In the genomic region with DNA sequence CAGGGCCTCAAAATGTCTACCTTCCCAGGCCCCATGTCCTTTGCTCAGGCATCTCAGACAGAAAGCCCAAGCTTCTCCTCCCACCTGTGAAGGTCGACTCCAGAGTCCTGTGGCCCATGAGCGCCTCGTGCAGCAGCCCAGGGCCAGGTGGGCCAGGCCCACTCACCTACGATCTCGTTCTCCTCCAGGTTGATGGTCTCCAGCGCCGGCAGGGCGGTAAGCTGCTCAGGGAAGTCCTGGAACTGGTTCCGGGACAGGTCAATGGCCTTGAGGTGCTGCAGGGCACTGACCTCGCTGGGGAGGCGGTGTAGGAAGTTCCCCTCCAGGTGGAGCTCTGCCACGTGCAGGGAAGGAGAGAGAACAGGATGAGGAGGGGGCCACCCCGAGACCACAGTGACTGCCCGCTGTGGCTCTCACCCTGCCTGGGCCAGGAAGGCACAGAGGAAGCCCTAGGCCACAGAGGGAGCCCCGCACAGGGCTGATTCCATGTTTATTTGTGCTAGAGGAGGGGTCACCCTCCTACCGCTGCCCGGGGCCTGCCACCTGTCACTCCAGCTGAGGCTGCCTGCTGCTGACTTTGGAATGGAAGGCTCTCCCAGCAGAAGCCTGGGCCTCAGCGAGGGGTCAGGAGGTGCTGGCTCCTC, we compare ENCODE assay signal across 1 cellular context.
TF ChIP-seq lines count a peak whose summit lies in the region.

No MANE protein-coding gene starts in this region.

TF ChIP-seq in HepG2, 621 proteins besides CTCF, POLR2A, EP300 and RAD21 (continued from another document and continues in another):
- TF ChIP-seq, protein P1, sequence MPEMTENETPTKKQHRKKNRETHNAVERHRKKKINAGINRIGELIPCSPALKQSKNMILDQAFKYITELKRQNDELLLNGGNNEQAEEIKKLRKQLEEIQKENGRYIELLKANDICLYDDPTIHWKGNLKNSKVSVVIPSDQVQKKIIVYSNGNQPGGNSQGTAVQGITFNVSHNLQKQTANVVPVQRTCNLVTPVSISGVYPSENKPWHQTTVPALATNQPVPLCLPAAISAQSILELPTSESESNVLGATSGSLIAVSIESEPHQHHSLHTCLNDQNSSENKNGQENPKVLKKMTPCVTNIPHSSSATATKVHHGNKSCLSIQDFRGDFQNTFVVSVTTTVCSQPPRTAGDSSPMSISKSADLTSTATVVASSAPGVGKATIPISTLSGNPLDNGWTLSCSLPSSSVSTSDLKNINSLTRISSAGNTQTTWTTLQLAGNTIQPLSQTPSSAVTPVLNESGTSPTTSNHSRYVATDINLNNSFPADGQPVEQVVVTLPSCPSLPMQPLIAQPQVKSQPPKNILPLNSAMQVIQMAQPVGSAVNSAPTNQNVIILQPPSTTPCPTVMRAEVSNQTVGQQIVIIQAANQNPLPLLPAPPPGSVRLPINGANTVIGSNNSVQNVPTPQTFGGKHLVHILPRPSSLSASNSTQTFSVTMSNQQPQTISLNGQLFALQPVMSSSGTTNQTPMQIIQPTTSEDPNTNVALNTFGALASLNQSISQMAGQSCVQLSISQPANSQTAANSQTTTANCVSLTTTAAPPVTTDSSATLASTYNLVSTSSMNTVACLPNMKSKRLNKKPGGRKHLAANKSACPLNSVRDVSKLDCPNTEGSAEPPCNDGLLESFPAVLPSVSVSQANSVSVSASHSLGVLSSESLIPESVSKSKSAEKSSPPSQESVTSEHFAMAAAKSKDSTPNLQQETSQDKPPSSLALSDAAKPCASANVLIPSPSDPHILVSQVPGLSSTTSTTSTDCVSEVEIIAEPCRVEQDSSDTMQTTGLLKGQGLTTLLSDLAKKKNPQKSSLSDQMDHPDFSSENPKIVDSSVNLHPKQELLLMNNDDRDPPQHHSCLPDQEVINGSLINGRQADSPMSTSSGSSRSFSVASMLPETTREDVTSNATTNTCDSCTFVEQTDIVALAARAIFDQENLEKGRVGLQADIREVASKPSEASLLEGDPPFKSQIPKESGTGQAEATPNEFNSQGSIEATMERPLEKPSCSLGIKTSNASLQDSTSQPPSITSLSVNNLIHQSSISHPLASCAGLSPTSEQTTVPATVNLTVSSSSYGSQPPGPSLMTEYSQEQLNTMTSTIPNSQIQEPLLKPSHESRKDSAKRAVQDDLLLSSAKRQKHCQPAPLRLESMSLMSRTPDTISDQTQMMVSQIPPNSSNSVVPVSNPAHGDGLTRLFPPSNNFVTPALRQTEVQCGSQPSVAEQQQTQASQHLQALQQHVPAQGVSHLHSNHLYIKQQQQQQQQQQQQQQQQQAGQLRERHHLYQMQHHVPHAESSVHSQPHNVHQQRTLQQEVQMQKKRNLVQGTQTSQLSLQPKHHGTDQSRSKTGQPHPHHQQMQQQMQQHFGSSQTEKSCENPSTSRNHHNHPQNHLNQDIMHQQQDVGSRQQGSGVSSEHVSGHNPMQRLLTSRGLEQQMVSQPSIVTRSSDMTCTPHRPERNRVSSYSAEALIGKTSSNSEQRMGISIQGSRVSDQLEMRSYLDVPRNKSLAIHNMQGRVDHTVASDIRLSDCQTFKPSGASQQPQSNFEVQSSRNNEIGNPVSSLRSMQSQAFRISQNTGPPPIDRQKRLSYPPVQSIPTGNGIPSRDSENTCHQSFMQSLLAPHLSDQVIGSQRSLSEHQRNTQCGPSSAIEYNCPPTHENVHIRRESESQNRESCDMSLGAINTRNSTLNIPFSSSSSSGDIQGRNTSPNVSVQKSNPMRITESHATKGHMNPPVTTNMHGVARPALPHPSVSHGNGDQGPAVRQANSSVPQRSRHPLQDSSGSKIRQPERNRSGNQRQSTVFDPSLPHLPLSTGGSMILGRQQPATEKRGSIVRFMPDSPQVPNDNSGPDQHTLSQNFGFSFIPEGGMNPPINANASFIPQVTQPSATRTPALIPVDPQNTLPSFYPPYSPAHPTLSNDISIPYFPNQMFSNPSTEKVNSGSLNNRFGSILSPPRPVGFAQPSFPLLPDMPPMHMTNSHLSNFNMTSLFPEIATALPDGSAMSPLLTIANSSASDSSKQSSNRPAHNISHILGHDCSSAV (CRISPR knock-in tag; IDR thresholded peaks at IDR 0.05; ENCODE audit: borderline replicate concordance), result no peak
- TF ChIP-seq ZNF382 (CRISPR knock-in tag; IDR thresholded peaks at IDR 0.05; ENCODE audit: borderline replicate concordance), result no peak
- no peak for TF ChIP-seq ZFP36 (IDR thresholded peaks at IDR 0.05; ENCODE audit: borderline replicate concordance, low read depth, low read length, partially characterized antibody)
- peak; percentile 88; the same call in 1 of the 2 replicates for TF ChIP-seq ZNF224 (CRISPR knock-in tag; IDR thresholded peaks at IDR 0.05)
- TF ChIP-seq, protein P2, sequence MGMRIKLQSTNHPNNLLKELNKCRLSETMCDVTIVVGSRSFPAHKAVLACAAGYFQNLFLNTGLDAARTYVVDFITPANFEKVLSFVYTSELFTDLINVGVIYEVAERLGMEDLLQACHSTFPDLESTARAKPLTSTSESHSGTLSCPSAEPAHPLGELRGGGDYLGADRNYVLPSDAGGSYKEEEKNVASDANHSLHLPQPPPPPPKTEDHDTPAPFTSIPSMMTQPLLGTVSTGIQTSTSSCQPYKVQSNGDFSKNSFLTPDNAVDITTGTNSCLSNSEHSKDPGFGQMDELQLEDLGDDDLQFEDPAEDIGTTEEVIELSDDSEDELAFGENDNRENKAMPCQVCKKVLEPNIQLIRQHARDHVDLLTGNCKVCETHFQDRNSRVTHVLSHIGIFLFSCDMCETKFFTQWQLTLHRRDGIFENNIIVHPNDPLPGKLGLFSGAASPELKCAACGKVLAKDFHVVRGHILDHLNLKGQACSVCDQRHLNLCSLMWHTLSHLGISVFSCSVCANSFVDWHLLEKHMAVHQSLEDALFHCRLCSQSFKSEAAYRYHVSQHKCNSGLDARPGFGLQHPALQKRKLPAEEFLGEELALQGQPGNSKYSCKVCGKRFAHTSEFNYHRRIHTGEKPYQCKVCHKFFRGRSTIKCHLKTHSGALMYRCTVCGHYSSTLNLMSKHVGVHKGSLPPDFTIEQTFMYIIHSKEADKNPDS (CRISPR knock-in tag; IDR thresholded peaks at IDR 0.05), result peak; percentile 91
- TF ChIP-seq, protein P3, sequence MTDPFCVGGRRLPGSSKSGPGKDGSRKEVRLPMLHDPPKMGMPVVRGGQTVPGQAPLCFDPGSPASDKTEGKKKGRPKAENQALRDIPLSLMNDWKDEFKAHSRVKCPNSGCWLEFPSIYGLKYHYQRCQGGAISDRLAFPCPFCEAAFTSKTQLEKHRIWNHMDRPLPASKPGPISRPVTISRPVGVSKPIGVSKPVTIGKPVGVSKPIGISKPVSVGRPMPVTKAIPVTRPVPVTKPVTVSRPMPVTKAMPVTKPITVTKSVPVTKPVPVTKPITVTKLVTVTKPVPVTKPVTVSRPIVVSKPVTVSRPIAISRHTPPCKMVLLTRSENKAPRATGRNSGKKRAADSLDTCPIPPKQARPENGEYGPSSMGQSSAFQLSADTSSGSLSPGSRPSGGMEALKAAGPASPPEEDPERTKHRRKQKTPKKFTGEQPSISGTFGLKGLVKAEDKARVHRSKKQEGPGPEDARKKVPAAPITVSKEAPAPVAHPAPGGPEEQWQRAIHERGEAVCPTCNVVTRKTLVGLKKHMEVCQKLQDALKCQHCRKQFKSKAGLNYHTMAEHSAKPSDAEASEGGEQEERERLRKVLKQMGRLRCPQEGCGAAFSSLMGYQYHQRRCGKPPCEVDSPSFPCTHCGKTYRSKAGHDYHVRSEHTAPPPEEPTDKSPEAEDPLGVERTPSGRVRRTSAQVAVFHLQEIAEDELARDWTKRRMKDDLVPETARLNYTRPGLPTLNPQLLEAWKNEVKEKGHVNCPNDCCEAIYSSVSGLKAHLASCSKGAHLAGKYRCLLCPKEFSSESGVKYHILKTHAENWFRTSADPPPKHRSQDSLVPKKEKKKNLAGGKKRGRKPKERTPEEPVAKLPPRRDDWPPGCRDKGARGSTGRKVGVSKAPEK (CRISPR knock-in tag; IDR thresholded peaks at IDR 0.05; ENCODE audit: borderline replicate concordance), result no peak
- TF ChIP-seq ZNF441 (CRISPR knock-in tag; IDR thresholded peaks at IDR 0.05; ENCODE audit: borderline replicate concordance), result peak; percentile 85
- TF ChIP-seq LCORL (IDR thresholded peaks at IDR 0.05), result no peak
- TF ChIP-seq LCORL (CRISPR knock-in tag; IDR thresholded peaks at IDR 0.05), result peak; percentile 87
- TF ChIP-seq, protein P4, sequence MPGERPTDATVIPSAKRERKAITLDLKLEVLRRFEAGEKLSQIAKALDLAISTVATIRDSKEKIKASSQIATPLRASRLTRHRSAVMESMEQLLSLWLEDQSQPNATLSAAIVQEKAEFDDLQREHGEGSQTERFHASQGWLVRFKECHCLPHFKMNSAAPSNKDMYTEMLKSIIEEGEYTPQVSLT (CRISPR knock-in tag; IDR thresholded peaks at IDR 0.05; ENCODE audit: borderline replicate concordance, low read depth), result no peak
- no peak for TF ChIP-seq NKX3-1 (CRISPR knock-in tag; IDR thresholded peaks at IDR 0.05)
- TF ChIP-seq, protein P5, sequence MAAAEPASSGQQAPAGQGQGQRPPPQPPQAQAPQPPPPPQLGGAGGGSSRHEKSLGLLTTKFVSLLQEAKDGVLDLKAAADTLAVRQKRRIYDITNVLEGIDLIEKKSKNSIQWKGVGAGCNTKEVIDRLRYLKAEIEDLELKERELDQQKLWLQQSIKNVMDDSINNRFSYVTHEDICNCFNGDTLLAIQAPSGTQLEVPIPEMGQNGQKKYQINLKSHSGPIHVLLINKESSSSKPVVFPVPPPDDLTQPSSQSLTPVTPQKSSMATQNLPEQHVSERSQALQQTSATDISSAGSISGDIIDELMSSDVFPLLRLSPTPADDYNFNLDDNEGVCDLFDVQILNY (CRISPR knock-in tag; conservative IDR thresholded peaks at IDR 0.05), result 0 out of 2 replicates have a peak, but pooled peaks have one; percentile 20
- TF ChIP-seq, protein P6, sequence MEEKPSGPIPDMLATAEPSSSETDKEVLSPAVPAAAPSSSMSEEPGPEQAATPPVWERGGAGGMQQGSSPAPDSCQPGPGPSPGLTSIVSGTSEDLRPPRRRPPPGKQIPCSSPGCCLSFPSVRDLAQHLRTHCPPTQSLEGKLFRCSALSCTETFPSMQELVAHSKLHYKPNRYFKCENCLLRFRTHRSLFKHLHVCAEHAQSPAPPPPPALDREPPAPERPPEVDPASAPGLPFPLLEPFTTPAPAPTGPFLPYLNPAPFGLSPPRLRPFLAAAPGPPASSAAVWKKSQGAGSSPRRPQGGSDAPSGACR (CRISPR knock-in tag; IDR thresholded peaks at IDR 0.05), result peak; percentile 99
- TF ChIP-seq, protein P7, sequence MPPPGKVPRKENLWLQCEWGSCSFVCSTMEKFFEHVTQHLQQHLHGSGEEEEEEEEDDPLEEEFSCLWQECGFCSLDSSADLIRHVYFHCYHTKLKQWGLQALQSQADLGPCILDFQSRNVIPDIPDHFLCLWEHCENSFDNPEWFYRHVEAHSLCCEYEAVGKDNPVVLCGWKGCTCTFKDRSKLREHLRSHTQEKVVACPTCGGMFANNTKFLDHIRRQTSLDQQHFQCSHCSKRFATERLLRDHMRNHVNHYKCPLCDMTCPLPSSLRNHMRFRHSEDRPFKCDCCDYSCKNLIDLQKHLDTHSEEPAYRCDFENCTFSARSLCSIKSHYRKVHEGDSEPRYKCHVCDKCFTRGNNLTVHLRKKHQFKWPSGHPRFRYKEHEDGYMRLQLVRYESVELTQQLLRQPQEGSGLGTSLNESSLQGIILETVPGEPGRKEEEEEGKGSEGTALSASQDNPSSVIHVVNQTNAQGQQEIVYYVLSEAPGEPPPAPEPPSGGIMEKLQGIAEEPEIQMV (CRISPR knock-in tag; IDR thresholded peaks at IDR 0.05; ENCODE audit: low read depth), result peak; percentile 50
- no peak for TF ChIP-seq ZNF569 (CRISPR knock-in tag; IDR thresholded peaks at IDR 0.05; ENCODE audit: borderline replicate concordance)
- TF ChIP-seq, protein P8, sequence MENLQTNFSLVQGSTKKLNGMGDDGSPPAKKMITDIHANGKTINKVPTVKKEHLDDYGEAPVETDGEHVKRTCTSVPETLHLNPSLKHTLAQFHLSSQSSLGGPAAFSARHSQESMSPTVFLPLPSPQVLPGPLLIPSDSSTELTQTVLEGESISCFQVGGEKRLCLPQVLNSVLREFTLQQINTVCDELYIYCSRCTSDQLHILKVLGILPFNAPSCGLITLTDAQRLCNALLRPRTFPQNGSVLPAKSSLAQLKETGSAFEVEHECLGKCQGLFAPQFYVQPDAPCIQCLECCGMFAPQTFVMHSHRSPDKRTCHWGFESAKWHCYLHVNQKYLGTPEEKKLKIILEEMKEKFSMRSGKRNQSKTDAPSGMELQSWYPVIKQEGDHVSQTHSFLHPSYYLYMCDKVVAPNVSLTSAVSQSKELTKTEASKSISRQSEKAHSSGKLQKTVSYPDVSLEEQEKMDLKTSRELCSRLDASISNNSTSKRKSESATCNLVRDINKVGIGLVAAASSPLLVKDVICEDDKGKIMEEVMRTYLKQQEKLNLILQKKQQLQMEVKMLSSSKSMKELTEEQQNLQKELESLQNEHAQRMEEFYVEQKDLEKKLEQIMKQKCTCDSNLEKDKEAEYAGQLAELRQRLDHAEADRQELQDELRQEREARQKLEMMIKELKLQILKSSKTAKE (CRISPR knock-in tag; IDR thresholded peaks at IDR 0.05; ENCODE audit: borderline replicate concordance), result no peak
- TF ChIP-seq, protein P9, sequence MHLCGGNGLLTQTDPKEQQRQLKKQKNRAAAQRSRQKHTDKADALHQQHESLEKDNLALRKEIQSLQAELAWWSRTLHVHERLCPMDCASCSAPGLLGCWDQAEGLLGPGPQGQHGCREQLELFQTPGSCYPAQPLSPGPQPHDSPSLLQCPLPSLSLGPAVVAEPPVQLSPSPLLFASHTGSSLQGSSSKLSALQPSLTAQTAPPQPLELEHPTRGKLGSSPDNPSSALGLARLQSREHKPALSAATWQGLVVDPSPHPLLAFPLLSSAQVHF (CRISPR knock-in tag; IDR thresholded peaks at IDR 0.05), result no peak
- no peak for TF ChIP-seq ZNF143 (CRISPR knock-in tag; IDR thresholded peaks at IDR 0.05)
- TF ChIP-seq RNF2 (conservative IDR thresholded peaks at IDR 0.05; ENCODE audit: low read depth), result 0 out of 2 replicates have a peak, but pooled peaks have one; percentile 57
- peak; percentile 100 for TF ChIP-seq RXRA (CRISPR knock-in tag; IDR thresholded peaks at IDR 0.05)
- TF ChIP-seq, protein P10, sequence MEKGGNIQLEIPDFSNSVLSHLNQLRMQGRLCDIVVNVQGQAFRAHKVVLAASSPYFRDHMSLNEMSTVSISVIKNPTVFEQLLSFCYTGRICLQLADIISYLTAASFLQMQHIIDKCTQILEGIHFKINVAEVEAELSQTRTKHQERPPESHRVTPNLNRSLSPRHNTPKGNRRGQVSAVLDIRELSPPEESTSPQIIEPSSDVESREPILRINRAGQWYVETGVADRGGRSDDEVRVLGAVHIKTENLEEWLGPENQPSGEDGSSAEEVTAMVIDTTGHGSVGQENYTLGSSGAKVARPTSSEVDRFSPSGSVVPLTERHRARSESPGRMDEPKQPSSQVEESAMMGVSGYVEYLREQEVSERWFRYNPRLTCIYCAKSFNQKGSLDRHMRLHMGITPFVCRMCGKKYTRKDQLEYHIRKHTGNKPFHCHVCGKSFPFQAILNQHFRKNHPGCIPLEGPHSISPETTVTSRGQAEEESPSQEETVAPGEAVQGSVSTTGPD (CRISPR knock-in tag; IDR thresholded peaks at IDR 0.05), result no peak
- TF ChIP-seq KLF9 (CRISPR knock-in tag; IDR thresholded peaks at IDR 0.05; ENCODE audit: low read depth), result no peak
- TF ChIP-seq, protein P11, sequence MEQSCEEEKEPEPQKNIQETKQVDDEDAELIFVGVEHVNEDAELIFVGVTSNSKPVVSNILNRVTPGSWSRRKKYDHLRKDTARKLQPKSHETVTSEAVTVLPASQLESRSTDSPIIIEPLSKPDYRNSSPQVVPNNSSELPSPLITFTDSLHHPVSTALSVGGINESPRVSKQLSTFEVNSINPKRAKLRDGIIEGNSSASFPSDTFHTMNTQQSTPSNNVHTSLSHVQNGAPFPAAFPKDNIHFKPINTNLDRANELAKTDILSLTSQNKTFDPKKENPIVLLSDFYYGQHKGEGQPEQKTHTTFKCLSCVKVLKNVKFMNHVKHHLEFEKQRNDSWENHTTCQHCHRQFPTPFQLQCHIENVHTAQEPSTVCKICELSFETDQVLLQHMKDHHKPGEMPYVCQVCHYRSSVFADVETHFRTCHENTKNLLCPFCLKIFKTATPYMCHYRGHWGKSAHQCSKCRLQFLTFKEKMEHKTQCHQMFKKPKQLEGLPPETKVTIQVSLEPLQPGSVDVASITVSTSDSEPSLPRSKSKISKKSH (CRISPR knock-in tag; IDR thresholded peaks at IDR 0.05; ENCODE audit: borderline replicate concordance), result peak; percentile 73
- TF ChIP-seq MTA3 (CRISPR knock-in tag; IDR thresholded peaks at IDR 0.05), result no peak
- peak; percentile 36; the same call in 1 of the 2 replicates for TF ChIP-seq ZNF614 (CRISPR knock-in tag; IDR thresholded peaks at IDR 0.05; ENCODE audit: borderline replicate concordance)
